In the genomic region with DNA sequence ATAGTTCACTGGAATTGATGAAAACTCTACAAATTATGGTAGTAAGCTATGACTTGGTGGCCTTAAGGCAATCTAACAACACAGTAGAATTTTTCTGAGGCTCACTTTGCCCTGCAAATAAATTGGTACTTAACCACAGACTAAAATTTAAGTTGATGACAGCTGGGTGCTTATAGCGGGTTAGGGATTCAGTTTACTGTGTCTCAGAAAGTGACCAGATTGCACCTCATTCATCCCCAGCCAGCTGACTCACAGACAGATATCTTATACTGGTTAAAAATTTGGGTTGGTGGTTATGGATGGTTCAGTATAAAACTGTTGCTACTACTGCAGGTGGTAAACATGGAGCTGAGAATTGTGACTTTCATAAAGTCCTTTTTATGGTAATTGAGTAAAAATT, we compare ENCODE assay signal across 1 cellular context.
TF ChIP-seq lines count a peak whose summit lies in the region.

No MANE protein-coding gene starts in this region.

TF ChIP-seq in K562, 482 proteins besides CTCF, POLR2A, EP300 and RAD21 (continued from another document):
- TF ChIP-seq, protein P1, sequence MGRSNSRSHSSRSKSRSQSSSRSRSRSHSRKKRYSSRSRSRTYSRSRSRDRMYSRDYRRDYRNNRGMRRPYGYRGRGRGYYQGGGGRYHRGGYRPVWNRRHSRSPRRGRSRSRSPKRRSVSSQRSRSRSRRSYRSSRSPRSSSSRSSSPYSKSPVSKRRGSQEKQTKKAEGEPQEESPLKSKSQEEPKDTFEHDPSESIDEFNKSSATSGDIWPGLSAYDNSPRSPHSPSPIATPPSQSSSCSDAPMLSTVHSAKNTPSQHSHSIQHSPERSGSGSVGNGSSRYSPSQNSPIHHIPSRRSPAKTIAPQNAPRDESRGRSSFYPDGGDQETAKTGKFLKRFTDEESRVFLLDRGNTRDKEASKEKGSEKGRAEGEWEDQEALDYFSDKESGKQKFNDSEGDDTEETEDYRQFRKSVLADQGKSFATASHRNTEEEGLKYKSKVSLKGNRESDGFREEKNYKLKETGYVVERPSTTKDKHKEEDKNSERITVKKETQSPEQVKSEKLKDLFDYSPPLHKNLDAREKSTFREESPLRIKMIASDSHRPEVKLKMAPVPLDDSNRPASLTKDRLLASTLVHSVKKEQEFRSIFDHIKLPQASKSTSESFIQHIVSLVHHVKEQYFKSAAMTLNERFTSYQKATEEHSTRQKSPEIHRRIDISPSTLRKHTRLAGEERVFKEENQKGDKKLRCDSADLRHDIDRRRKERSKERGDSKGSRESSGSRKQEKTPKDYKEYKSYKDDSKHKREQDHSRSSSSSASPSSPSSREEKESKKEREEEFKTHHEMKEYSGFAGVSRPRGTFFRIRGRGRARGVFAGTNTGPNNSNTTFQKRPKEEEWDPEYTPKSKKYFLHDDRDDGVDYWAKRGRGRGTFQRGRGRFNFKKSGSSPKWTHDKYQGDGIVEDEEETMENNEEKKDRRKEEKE (IDR thresholded peaks at IDR 0.05; ENCODE audit: borderline replicate concordance in 1 of 2, control insufficient read depth in 1 of 2, low read depth in 2 of 2, low read length in 1 of 2), result 0 out of 4 replicates have a peak, but pooled peaks of 1 of the 2 experiments have one; percentile 12
- peak; percentile 72 for TF ChIP-seq HMBOX1 (IDR thresholded peaks at IDR 0.05)
